25 cellular contexts compared by ENCODE assay signal in the genomic region with DNA sequence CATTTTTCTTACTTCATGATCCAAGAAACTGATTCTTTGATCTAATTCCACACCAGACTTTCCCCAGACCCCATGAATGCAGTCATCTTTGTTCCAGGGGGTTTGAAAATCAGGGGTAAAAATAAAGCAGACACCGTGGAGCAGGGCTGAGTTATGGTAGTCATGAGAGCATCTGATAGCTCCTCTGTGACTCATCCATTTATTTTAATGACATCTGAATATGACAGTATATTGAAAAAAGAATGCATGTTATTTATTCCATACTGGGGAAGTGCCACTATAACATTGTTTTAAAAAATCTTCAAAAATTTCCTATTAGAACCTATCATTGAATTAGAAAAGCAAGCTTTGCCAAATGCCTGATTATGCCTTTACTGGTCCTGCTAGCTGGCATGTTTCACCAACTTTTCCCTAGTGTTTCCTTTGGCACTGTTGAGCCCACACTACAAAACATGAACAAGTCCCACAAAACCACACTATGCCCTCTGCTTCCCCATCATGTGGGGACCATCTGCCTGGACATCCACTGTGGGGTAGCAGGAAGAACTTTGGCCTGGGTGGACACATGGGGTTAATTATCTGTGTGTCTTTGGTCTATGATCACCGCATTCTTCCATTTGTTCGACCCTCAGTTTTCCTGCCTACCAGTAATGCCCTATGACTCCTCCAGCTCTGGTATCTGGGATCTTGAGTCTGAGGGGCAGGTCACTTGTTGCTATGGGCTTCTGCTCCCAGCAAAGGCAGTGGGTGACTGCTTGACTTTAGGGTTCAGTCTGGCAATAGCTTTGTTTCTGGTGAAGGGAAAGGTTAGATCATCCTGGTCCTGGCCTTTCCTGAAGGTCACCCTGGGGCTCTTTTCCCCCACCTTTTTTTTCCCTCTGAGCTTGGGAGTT.
"Had no signal": no experiment of that assay in that cellular context is flagged by ENCODE, and none has a peak within 500 bp of the region (broad histone marks: within the 10 kb centered on the region; RNA-seq: fewer than 3 reads in every experiment).

No MANE protein-coding gene starts in this region.

- H3K36me3 ChIP-seq: heart right ventricle, left lung, lower lobe of right lung, neural progenitor cell, ovary, right atrium auricular region had no signal

- H3K9me3 Mint-ChIP-seq: natural killer cell treated with Interleukin-12 subunit alpha and Interleukin-12 subunit beta and Interleukin-15 and Interleukin-18, amount 100 ng/mL, for 72 hours; neural progenitor cell; type B pancreatic cell had no signal

- H3K4me3 Mint-ChIP-seq: natural killer cell treated with Interleukin-12 subunit alpha and Interleukin-12 subunit beta and Interleukin-15 and Interleukin-18, amount 100 ng/mL, for 72 hours; neural progenitor cell; type B pancreatic cell had no signal

- FAIRE-seq: endometrium, frontal cortex, keratinocyte, urothelium cell line had no signal

- H3K36me3 Mint-ChIP-seq: natural killer cell treated with Interleukin-12 subunit alpha and Interleukin-12 subunit beta and Interleukin-15 and Interleukin-18, amount 100 ng/mL, for 72 hours; neural progenitor cell had no signal

- H2AFZ ChIP-seq: neural progenitor cell had no signal

- H3K4me1 ChIP-seq: left lung, lower lobe of right lung, neural progenitor cell, right atrium auricular region, thyroid gland had no signal

- DNase-seq: cortex of kidney; dorsolateral prefrontal cortex; effector CD8-positive, alpha-beta T cell; heart right ventricle; hypothalamus; left lung; lower lobe of right lung; mesenchymal stem cell; midbrain; nucleus accumbens; ovary; stimulated activated CD4-positive, alpha-beta T cell treated with anti-CD3 and anti-CD28 coated beads, Interleukin-2, amount 100 ng/mL, for 48 hours; stimulated activated naive CD8-positive, alpha-beta T cell treated with anti-CD3 and anti-CD28 coated beads, Interleukin-15, Interleukin-2, amounts not matched to agents 100 U/mL and 50 U/mL, for 24 hours; thyroid gland had no signal

- H3K4me1 Mint-ChIP-seq: neural progenitor cell had no signal

- H3K4me3 ChIP-seq: dorsolateral prefrontal cortex, heart right ventricle, left lung, lower lobe of right lung, neural progenitor cell, ovary, right atrium auricular region, smooth muscle cell, suprapubic skin, thyroid gland had no signal

- H3K27ac ChIP-seq: dorsolateral prefrontal cortex, heart right ventricle, left lung, lower lobe of right lung, neural progenitor cell, ovary, right atrium auricular region, suprapubic skin, thyroid gland had no signal

- H3K4me2 ChIP-seq: neural progenitor cell, smooth muscle cell had no signal

- H3K27me3 ChIP-seq: dorsolateral prefrontal cortex, left lung, neural progenitor cell, ovary, right atrium auricular region, suprapubic skin, thyroid gland had no signal

- H3K9me3 ChIP-seq: heart right ventricle, left lung, lower lobe of right lung, ovary, right atrium auricular region, suprapubic skin, thyroid gland had no signal

- H3K27ac Mint-ChIP-seq: natural killer cell treated with Interleukin-12 subunit alpha and Interleukin-12 subunit beta and Interleukin-15 and Interleukin-18, amount 100 ng/mL, for 72 hours; neural progenitor cell; type B pancreatic cell had no signal

- H3K9ac ChIP-seq: neural progenitor cell had no signal

- ATAC-seq: esophagus mucosa; heart right ventricle; left lung; lower lobe of right lung; natural killer cell treated with Interleukin-12 subunit alpha and Interleukin-12 subunit beta and Interleukin-15 and Interleukin-18, amount 100 ng/mL, for 72 hours; stimulated activated naive CD8-positive, alpha-beta T cell treated with anti-CD3 and anti-CD28 coated beads, Interleukin-15, Interleukin-2, amounts not matched to agents 100 U/mL and 50 U/mL, for 24 hours had no signal
